Comparison of ENCODE assay signal across 8 cellular contexts in the genomic region with DNA sequence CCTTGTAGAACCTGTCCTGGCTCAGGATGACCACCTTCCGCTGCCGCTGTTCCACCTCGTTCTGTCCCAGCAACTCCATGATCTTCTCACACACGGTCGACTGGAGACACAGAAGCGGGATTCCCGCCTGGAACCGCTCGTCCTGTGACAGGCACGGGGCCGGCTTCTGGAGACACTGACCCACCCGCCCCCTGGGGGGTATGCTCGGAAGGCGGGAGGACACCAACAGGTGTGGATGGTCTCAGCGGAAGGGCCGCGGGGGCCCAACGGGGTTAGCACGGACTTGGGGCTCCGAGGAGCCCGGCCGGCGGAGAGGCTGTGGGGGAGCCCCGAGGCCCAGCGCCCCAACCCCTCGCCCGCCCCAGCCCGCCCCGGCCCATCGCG. TPM values are rescaled to one million over a fixed set of nuclear protein-coding genes. Genes with fewer than 3 reads are reported as not detected.
A peak's percentile ranks its signal among the peaks of the same experiment; 100 is the strongest.
DNase-seq lines count a peak whose midpoint lies in the region; ATAC-seq and TF ChIP-seq lines count a peak whose summit lies in the region.

No MANE protein-coding gene starts in this region.

- H3K4me2 ChIP-seq in OCI-LY3 (ENCODE audit: low read length): peak overlapping the region; percentile 86

- H2AFZ ChIP-seq in OCI-LY3 (ENCODE audit: low read depth, low read length): no peak overlapping the region

- in situ Hi-C loops in ACHN (cut with HindIII; ENCODE audit: low pct_ligation_motif_present, low pct_unique_long_range_greater_than_20kb, low sequenced_read_pairs): no loop called here
- in situ Hi-C loops in transverse colon (cut with MboI; ENCODE audit: low pct_ligation_motif_present in 1 of 4, low pct_unique_long_range_greater_than_20kb in 1 of 4, low sequenced_read_pairs in 3 of 4): no loop called here

- H3K27ac ChIP-seq in OCI-LY3 (ENCODE audit: low read length) (no peak overlapping the region), lung (ENCODE audit: low read depth in 1 of 2, low read length in 1 of 2) (peak overlapping the region; percentile 20 to 80), transverse colon (peak overlapping the region; percentile 82 to 88 (median 86))

- no peak for TF ChIP-seq POLR2A in transverse colon (IDR thresholded peaks at IDR 0.05)

- H3K4me1 ChIP-seq in OCI-LY3 (ENCODE audit: low read length): peaks cover 10% of the 10 kb centered on the region; the same call in 1 of the 2 replicates
- H3K4me1 ChIP-seq in lung (ENCODE audit: control insufficient read depth in 2 of 2, insufficient read depth in 2 of 2, low read length in 2 of 2): peaks cover 0 to 12% of the 10 kb centered on the region in 2 donors
- H3K4me1 ChIP-seq in transverse colon: peaks cover 12 to 23% (median 16%) of the 10 kb centered on the region in 4 donors

- DNase-seq in ACHN (peak; percentile 56), GM10266 (ENCODE audit: extremely low spot score) (peak; percentile 69), choroid plexus epithelial cell (ENCODE audit: low read depth) (peak; percentile 41), lung (ENCODE audit: low spot score) (peak; percentile 35), transverse colon (peak; percentile 47), activated gamma-delta T cell (lab: John Stamatoyannopoulos, UW) (no peak)

- H3K9ac ChIP-seq in OCI-LY3 (ENCODE audit: low read length): peak overlapping the region; percentile 84

- peak overlapping the region; percentile 96 for H3K4me3 ChIP-seq in OCI-LY3 (ENCODE audit: low read length)
- peak overlapping the region; percentile 85 for H3K4me3 ChIP-seq in choroid plexus epithelial cell (ENCODE audit: low read depth, low read length)
- peak overlapping the region; percentile 87 for H3K4me3 ChIP-seq in lung
- peak overlapping the region; percentile 74 to 100 (median 97) for H3K4me3 ChIP-seq in transverse colon

- H4K20me1 ChIP-seq in OCI-LY3 (ENCODE audit: insufficient read depth, low read length): no peaks in the 10 kb centered on the region

- H3K9me3 ChIP-seq in OCI-LY3 (ENCODE audit: insufficient read depth, low read length): no peaks in the 10 kb centered on the region
- no peaks in the 10 kb centered on the region for H3K9me3 ChIP-seq in lung (ENCODE audit: control insufficient read depth in 2 of 2, insufficient read depth in 1 of 2, low read length in 1 of 2)
- no peaks in the 10 kb centered on the region for H3K9me3 ChIP-seq in transverse colon

- TF ChIP-seq EP300 in transverse colon (IDR thresholded peaks at IDR 0.05; ENCODE audit: low read depth): no peak

- WGBS in lung, 2 donors: 3 to 4% methylated on average over 19 to 31 of the region's 31 CpGs
- 4% methylated on average over 24 of the region's 31 CpGs; no CpG with 5 or more reads in 1 of the 2 donors for WGBS in transverse colon (ENCODE audit: low coverage in 1 of 2), 2 donors

- intact Hi-C loops in transverse colon (cut with DNase I; ENCODE audit: low total_unique reads): no loop called here

- H3K36me3 ChIP-seq in OCI-LY3 (replicated peaks; ENCODE audit: low read depth, low read length) (peaks cover 11% of the 10 kb centered on the region), lung (ENCODE audit: control insufficient read depth in 2 of 2, insufficient read depth in 2 of 2, low read length in 2 of 2) (peaks cover 0 to 33% of the 10 kb centered on the region in 2 donors), transverse colon (peaks cover 0 to 13% (median 3%) of the 10 kb centered on the region in 4 donors)

- H3K79me2 ChIP-seq in OCI-LY3 (ENCODE audit: low read length): peaks cover 13% of the 10 kb centered on the region

- ATAC-seq in HG02852 (IDR thresholded peaks at IDR 0.05; ENCODE audit: unreplicated experiment) (peak; percentile 29), lung (ENCODE audit: insufficient read depth, low FRiP score) (peak; percentile 8)

- H3K27me3 ChIP-seq in OCI-LY3 (ENCODE audit: low read depth, low read length) (no peaks in the 10 kb centered on the region), lung (ENCODE audit: control insufficient read depth, insufficient read depth) (no peaks in the 10 kb centered on the region), transverse colon (no peaks in the 10 kb centered on the region)

- no peak for TF ChIP-seq CTCF in GM10266 (IDR thresholded peaks at IDR 0.05; ENCODE audit: control insufficient read depth, insufficient read depth, low read depth, missing control alignments)
- peak; percentile 15 for TF ChIP-seq CTCF in OCI-LY3 (IDR thresholded peaks at IDR 0.05; ENCODE audit: low read depth, low read length)
- peak; percentile 37 for TF ChIP-seq CTCF in choroid plexus epithelial cell (conservative IDR thresholded peaks at IDR 0.05; ENCODE audit: low read depth, low read length)
- no peak for TF ChIP-seq CTCF in lung (IDR thresholded peaks at IDR 0.05; ENCODE audit: control extremely low read depth, extremely low read depth)
- TF ChIP-seq CTCF in transverse colon (IDR thresholded peaks at IDR 0.05): peak in 4 of 5 experiments; percentile 20 to 53 (median 30)

RNA-seq across cellular contexts. Expression of a gene that starts 0.5 kb away (rescaled TPM):
- 10 to 100 TPM; 17.6 to 28.6 TPM for total RNA-seq in lung
- polyA plus RNA-seq in lung: 10 to 100 TPM; 24.1 to 26.0 TPM
- 10 to 100 TPM; 10.5 to 63.6 (median 35.3) TPM for total RNA-seq in transverse colon

RNA-seq across cellular contexts. Expression of a gene that starts 14.8 kb away (rescaled TPM):
- 1 to 10 TPM; 5.9 to 7.9 TPM for total RNA-seq in lung
- polyA plus RNA-seq in lung: 1 to 10 TPM in 1 of 2 donors, under 1 TPM in 1; 0.96 to 1.7 TPM
- 10 to 100 TPM in 1 of 4 donors, 1 to 10 TPM in 2, not detected in 1; 1.6 to 12.3 (median 5.7) TPM for total RNA-seq in transverse colon

RNA-seq across cellular contexts. Expression of a gene that starts 27.8 kb away (rescaled TPM):
- 10 to 100 TPM; 24.9 to 28.3 TPM for total RNA-seq in lung
- 10 to 100 TPM; 11.9 to 21.2 TPM for polyA plus RNA-seq in lung
- 100 to 1,000 TPM in 1 of 4 donors, 10 to 100 TPM in 3; 37.5 to 178 (median 69.5) TPM for total RNA-seq in transverse colon

Comparison
In these comparisons a context has a peak if more than half of its experiments do, and no peak if none do; other contexts are left out.
1. CTCF ChIP-seq: peak in OCI-LY3 (single experiment), choroid plexus epithelial cell (single experiment) and transverse colon (4 of 5); none in GM10266 (single experiment) and lung (single experiment).
2. Peak in every context shown above with its lines, with median percentiles within 50 percentile points of each other: H3K4me3 ChIP-seq.